Comparison of ENCODE assay signal across 11 cellular contexts in genomic region chr17:80793851-80794267, GRCh38.
DNase-seq lines count a peak whose midpoint lies in the region; ATAC-seq and TF ChIP-seq lines count a peak whose summit lies in the region.
"Had no signal": no experiment of that assay in that cellular context is flagged by ENCODE, and none has a peak within 500 bp of the region (broad histone marks: within the 10 kb centered on the region; RNA-seq: fewer than 3 reads in every experiment).

No MANE protein-coding gene starts in this region.

- no peak for DNase-seq in activated naive CD4-positive, alpha-beta T cell treated with anti-CD3 and anti-CD28 coated beads, Interleukin-2, amount 10 ng/mL, durations not matched to agents 7 days and 5 days
- no peak for DNase-seq in activated naive CD4-positive, alpha-beta T cell treated with Interleukin-2 at 50 U/mL for 16 hours
- DNase-seq in adrenal gland (no peak), hepatocyte (ENCODE audit: low spot score) (no peak), kidney glomerular epithelial cell (lab: John Stamatoyannopoulos, UW) (no peak), heart left ventricle (no peak)
- DNase-seq: activated CD4-positive, alpha-beta T cell treated with anti-CD3 and anti-CD28 coated beads, Interleukin-2, amount 50 U/mL, for 4 hours; body of pancreas; NCI-H2029 treated with DMSO at 0.1 percent for 48 hours had no signal

- no peaks in the 10 kb centered on the region for H3K9me3 ChIP-seq in adrenal gland (replicated peaks in 1 of 3)
- no peaks in the 10 kb centered on the region for H3K9me3 ChIP-seq in hepatocyte (ENCODE audit: low read depth)
- H3K9me3 ChIP-seq in heart left ventricle: no peaks in the 10 kb centered on the region
- H3K9me3 ChIP-seq: body of pancreas had no signal

- H3K36me3 Mint-ChIP-seq in activated naive CD4-positive, alpha-beta T cell treated with anti-CD3 and anti-CD28 coated beads, Interleukin-2, amount 10 ng/mL, durations not matched to agents 7 days and 5 days: peaks cover 58% of the 10 kb centered on the region

- CTCF ChIA-PET in activated naive CD4-positive, alpha-beta T cell treated with anti-CD3 and anti-CD28 coated beads, Interleukin-2, amount 10 ng/mL, durations not matched to agents 7 days and 5 days (lab: Charles Lee): no interaction called here

- H4K20me1 ChIP-seq in hepatocyte (ENCODE audit: insufficient read depth, poor library complexity, severe bottlenecking): no peaks in the 10 kb centered on the region

- H3K79me2 ChIP-seq in hepatocyte: no peaks in the 10 kb centered on the region

- H3K4me1 ChIP-seq in adrenal gland (replicated peaks in 1 of 2) (peaks cover 34 to 65% of the 10 kb centered on the region in 2 donors), hepatocyte (ENCODE audit: insufficient read depth) (peaks cover 35% of the 10 kb centered on the region), urinary bladder (ENCODE audit: insufficient read depth) (peaks cover 1% of the 10 kb centered on the region), heart left ventricle (peaks cover 0 to 48% (median 22%) of the 10 kb centered on the region in 12 donors)
- H3K4me1 ChIP-seq: body of pancreas had no signal

- intact Hi-C loops in adrenal gland (cut with DNase I) (no loop called here), heart left ventricle (cut with DNase I) (loop anchor here in 1 of 10 donors (5.0 kb wide), 1 partner anchor 38 kb away; no protein-coding TSS in a partner anchor)

- peak overlapping the region; percentile 85 for H3K27ac Mint-ChIP-seq in activated naive CD4-positive, alpha-beta T cell treated with anti-CD3 and anti-CD28 coated beads, Interleukin-2, amount 10 ng/mL, durations not matched to agents 7 days and 5 days

- TF ChIP-seq CTCF in adrenal gland (IDR thresholded peaks at IDR 0.05): no peak
- no peak for TF ChIP-seq CTCF in hepatocyte (IDR thresholded peaks at IDR 0.05; ENCODE audit: poor library complexity)
- TF ChIP-seq CTCF in heart left ventricle (IDR thresholded peaks at IDR 0.05): no peak

- no peak overlapping the region for H3K4me3 Mint-ChIP-seq in activated naive CD4-positive, alpha-beta T cell treated with anti-CD3 and anti-CD28 coated beads, Interleukin-2, amount 10 ng/mL, durations not matched to agents 7 days and 5 days

- H3K27me3 Mint-ChIP-seq in activated naive CD4-positive, alpha-beta T cell treated with anti-CD3 and anti-CD28 coated beads, Interleukin-2, amount 10 ng/mL, durations not matched to agents 7 days and 5 days: no peaks in the 10 kb centered on the region

- ATAC-seq in heart left ventricle (no peak), GM21576 (IDR thresholded peaks at IDR 0.05; ENCODE audit: unreplicated experiment) (no peak)
- ATAC-seq: body of pancreas had no signal

- peak overlapping the region in 3 of 5 donors; percentile 4 to 66 (median 64) for H3K27ac ChIP-seq in adrenal gland
- peak overlapping the region; percentile 87 for H3K27ac ChIP-seq in hepatocyte
- H3K27ac ChIP-seq in urinary bladder (ENCODE audit: low read depth): peak overlapping the region; percentile 69
- H3K27ac ChIP-seq in heart left ventricle: peak overlapping the region in 1 of 12 donors; percentile 40
- H3K27ac ChIP-seq: body of pancreas had no signal

- H3K36me3 ChIP-seq in adrenal gland (replicated peaks in 1 of 2): no peaks in the 10 kb centered on the region
- no peaks in the 10 kb centered on the region for H3K36me3 ChIP-seq in hepatocyte (replicated peaks; ENCODE audit: insufficient read depth, low read depth)
- no peaks in the 10 kb centered on the region for H3K36me3 ChIP-seq in urinary bladder (ENCODE audit: insufficient read depth)
- H3K36me3 ChIP-seq in heart left ventricle: no peaks in the 10 kb centered on the region

- no peak overlapping the region for H3K4me3 ChIP-seq in adrenal gland
- H3K4me3 ChIP-seq in hepatocyte: no peak overlapping the region
- no peak overlapping the region for H3K4me3 ChIP-seq in urinary bladder (ENCODE audit: low read depth, low read length)
- no peak overlapping the region for H3K4me3 ChIP-seq in heart left ventricle
- H3K4me3 ChIP-seq: body of pancreas had no signal

- H2AFZ ChIP-seq in hepatocyte: no peak overlapping the region

- 55 to 60% (median 57%) methylated on average over 5 of the region's 5 CpGs for WGBS in adrenal gland, 4 donors
- 66% methylated on average over 5 of the region's 5 CpGs for WGBS in hepatocyte (ENCODE audit: low lambda C conversion rate, missing lambda C conversion rate)
- WGBS in urinary bladder: 37% methylated on average over 5 of the region's 5 CpGs
- WGBS in heart left ventricle, 4 donors: 76 to 89% (median 83%) methylated on average over 5 of the region's 5 CpGs

- no peaks in the 10 kb centered on the region for H3K27me3 ChIP-seq in adrenal gland
- no peaks in the 10 kb centered on the region for H3K27me3 ChIP-seq in hepatocyte
- no peaks in the 10 kb centered on the region for H3K27me3 ChIP-seq in heart left ventricle
- H3K27me3 ChIP-seq: body of pancreas had no signal

- H3K9me2 ChIP-seq in hepatocyte (replicated peaks; ENCODE audit: insufficient read depth): no peaks in the 10 kb centered on the region

- peaks cover 64% of the 10 kb centered on the region for H3K4me1 Mint-ChIP-seq in activated naive CD4-positive, alpha-beta T cell treated with anti-CD3 and anti-CD28 coated beads, Interleukin-2, amount 10 ng/mL, durations not matched to agents 7 days and 5 days

- H3K9me3 Mint-ChIP-seq in activated naive CD4-positive, alpha-beta T cell treated with anti-CD3 and anti-CD28 coated beads, Interleukin-2, amount 10 ng/mL, durations not matched to agents 7 days and 5 days: peaks cover 7% of the 10 kb centered on the region

- no peak for TF ChIP-seq POLR2A in adrenal gland (IDR thresholded peaks at IDR 0.05)
- TF ChIP-seq POLR2A in heart left ventricle (IDR thresholded peaks at IDR 0.05): no peak

- no peak overlapping the region for H3K4me2 ChIP-seq in hepatocyte
